In the genomic region with DNA sequence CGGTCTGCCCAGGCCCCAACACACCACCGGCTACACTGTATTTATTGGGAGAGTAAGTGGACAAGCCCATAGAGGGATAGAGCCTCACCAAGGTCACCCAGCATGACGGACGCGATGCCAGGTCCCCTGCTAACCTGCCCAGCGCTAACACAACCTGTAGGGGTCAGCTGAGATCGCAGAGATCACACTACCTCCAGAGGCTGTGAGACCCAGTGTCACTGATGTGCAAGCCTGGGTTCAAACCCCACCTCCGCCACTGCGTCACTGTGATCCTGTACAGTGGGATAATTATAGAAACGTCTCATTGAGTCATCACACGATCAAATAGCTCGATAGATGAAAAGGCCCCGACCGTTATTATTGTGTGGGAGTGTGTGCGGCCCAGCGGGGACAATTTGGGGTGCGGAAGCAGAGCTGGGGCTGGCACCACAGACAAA, we compare ENCODE assay signal across 1 cellular context.
TF ChIP-seq lines count a peak whose summit lies in the region.

No MANE protein-coding gene starts in this region.

TF ChIP-seq in H1, 55 proteins besides CTCF, POLR2A, EP300 and RAD21:
- TF ChIP-seq, protein P1, sequence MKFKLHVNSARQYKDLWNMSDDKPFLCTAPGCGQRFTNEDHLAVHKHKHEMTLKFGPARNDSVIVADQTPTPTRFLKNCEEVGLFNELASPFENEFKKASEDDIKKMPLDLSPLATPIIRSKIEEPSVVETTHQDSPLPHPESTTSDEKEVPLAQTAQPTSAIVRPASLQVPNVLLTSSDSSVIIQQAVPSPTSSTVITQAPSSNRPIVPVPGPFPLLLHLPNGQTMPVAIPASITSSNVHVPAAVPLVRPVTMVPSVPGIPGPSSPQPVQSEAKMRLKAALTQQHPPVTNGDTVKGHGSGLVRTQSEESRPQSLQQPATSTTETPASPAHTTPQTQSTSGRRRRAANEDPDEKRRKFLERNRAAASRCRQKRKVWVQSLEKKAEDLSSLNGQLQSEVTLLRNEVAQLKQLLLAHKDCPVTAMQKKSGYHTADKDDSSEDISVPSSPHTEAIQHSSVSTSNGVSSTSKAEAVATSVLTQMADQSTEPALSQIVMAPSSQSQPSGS (IDR thresholded peaks at IDR 0.05; ENCODE audit: low read length) = no peak
- no peak for TF ChIP-seq SP4 (IDR thresholded peaks at IDR 0.05; ENCODE audit: low read length)
- TF ChIP-seq BACH1 (IDR thresholded peaks at IDR 0.05; ENCODE audit: low read length) = no peak
- TF ChIP-seq KDM5A (IDR thresholded peaks at IDR 0.05; ENCODE audit: low read length) = no peak
- no peak for TF ChIP-seq CHD1 (IDR thresholded peaks at IDR 0.05; ENCODE audit: low read depth, low read length)
- TF ChIP-seq BRCA1 (IDR thresholded peaks at IDR 0.05; ENCODE audit: low read depth, low read length) = no peak
- TF ChIP-seq RXRA (IDR thresholded peaks at IDR 0.05; ENCODE audit: insufficient read depth, low read depth, low read length) = no peak
- no peak for TF ChIP-seq RBBP5 (IDR thresholded peaks at IDR 0.05; ENCODE audit: borderline replicate concordance, low read depth, low read length)
- TF ChIP-seq CBX5 (IDR thresholded peaks at IDR 0.05; ENCODE audit: low read depth, low read length) = no peak
- TF ChIP-seq CBX8 (IDR thresholded peaks at IDR 0.05; ENCODE audit: borderline replicate concordance, low read depth, low read length) = no peak
- no peak for TF ChIP-seq SIN3A (conservative IDR thresholded peaks at IDR 0.05 in 1 of 2, IDR thresholded peaks at IDR 0.05 in 1 of 2; ENCODE audit: low read depth in 1 of 2, low read length in 2 of 2)
- no peak for TF ChIP-seq RNF2 (IDR thresholded peaks at IDR 0.05; ENCODE audit: borderline replicate concordance, low read depth, low read length, missing control alignments, poor library complexity, severe bottlenecking)
TF ChIP-seq in H1: peak in this region for 0.
